Comparison of ENCODE assay signal across 20 cellular contexts in the genomic region with DNA sequence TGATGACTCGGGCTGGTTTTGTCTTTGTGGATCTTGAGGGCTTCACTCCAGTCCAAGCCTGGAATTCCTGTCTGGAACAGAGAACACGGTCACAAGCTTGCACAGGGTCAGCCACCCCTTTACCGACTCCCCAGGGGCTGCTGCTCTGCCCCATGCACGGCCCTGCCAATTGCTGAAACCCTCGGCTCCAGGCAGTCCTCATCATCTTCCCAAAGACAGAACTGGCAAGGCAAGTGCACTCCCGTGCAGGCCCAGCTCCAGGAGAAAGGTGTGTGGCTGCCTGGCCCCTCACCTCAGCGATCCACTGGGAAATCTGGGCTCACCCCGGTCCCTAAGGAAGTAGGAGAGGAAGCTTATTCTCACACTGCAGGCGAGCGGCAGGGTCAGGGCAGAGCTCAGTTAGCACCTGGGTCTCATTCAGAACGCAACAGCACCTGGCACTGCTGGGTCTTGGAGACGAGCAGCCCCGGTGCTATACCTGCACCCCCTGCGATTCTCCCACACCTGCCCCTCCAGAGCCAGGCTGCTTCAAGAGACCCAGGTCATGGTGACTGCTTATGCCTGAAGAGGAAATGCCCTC. TPM values are rescaled to one million over a fixed set of nuclear protein-coding genes. Genes with fewer than 3 reads are reported as not detected.
DNase-seq lines count a peak whose midpoint lies in the region; ATAC-seq and TF ChIP-seq lines count a peak whose summit lies in the region.
"Had no signal": no experiment of that assay in that cellular context is flagged by ENCODE, and none has a peak within 500 bp of the region (broad histone marks: within the 10 kb centered on the region; RNA-seq: fewer than 3 reads in every experiment).

No MANE protein-coding gene starts in this region.

- H3K4me1 Mint-ChIP-seq in activated T-cell treated with anti-CD3 and anti-CD28 coated beads, Interleukin-2, amount 50 U/mL, for 24 hours (ENCODE audit: low read depth): peaks cover 16% of the 10 kb centered on the region
- peaks cover 13% of the 10 kb centered on the region for H3K4me1 Mint-ChIP-seq in activated T-cell treated with anti-CD3 and anti-CD28 coated beads, Interleukin-2, amount 50 U/mL, for 72 hours (ENCODE audit: low read depth)
- peaks cover 11% of the 10 kb centered on the region for H3K4me1 Mint-ChIP-seq in brain
- peaks cover 4% of the 10 kb centered on the region for H3K4me1 Mint-ChIP-seq in stimulated activated memory B cell treated with anti-CD40 and anti-IgM and Interleukin-4, amounts not matched to agents 10 μg/mL and 1 μg/mL and 100 μg/mL, for 72 hours
- H3K4me1 Mint-ChIP-seq in activated T-helper 2 cell treated with anti-CD3 and anti-CD28 coated beads, Interferon-gamma antibody, Interleukin-2, Interleukin-4, amounts not matched to agents 10 μg/mL and 5 μg/mL and 100 μg/mL, durations not matched to agents 14 hours and 24 hours and 36 hours (ENCODE audit: low read depth): peaks cover 7% of the 10 kb centered on the region

- no peak for TF ChIP-seq CTCF in brain (conservative IDR thresholded peaks at IDR 0.05)

- H3K27me3 Mint-ChIP-seq in activated T-cell treated with anti-CD3 and anti-CD28 coated beads, Interleukin-2, amount 50 U/mL, for 24 hours: no peaks in the 10 kb centered on the region
- H3K27me3 Mint-ChIP-seq in activated T-cell treated with anti-CD3 and anti-CD28 coated beads, Interleukin-2, amount 50 U/mL, for 72 hours (ENCODE audit: low read depth): no peaks in the 10 kb centered on the region
- H3K27me3 Mint-ChIP-seq in brain: peaks cover 4% of the 10 kb centered on the region
- H3K27me3 Mint-ChIP-seq in stimulated activated memory B cell treated with anti-CD40 and anti-IgM and Interleukin-4, amounts not matched to agents 10 μg/mL and 1 μg/mL and 100 μg/mL, for 72 hours: no peaks in the 10 kb centered on the region
- peaks cover 3% of the 10 kb centered on the region for H3K27me3 Mint-ChIP-seq in activated T-helper 2 cell treated with anti-CD3 and anti-CD28 coated beads, Interferon-gamma antibody, Interleukin-2, Interleukin-4, amounts not matched to agents 10 μg/mL and 5 μg/mL and 100 μg/mL, durations not matched to agents 14 hours and 24 hours and 36 hours (ENCODE audit: low read depth)
- H3K27me3 Mint-ChIP-seq: IgD-negative memory B cell had no signal

- no peaks in the 10 kb centered on the region for H3K9me3 Mint-ChIP-seq in activated T-cell treated with anti-CD3 and anti-CD28 coated beads, Interleukin-2, amount 50 U/mL, for 24 hours
- H3K9me3 Mint-ChIP-seq in activated T-cell treated with anti-CD3 and anti-CD28 coated beads, Interleukin-2, amount 50 U/mL, for 72 hours: no peaks in the 10 kb centered on the region
- no peaks in the 10 kb centered on the region for H3K9me3 Mint-ChIP-seq in brain
- H3K9me3 Mint-ChIP-seq in stimulated activated memory B cell treated with anti-CD40 and anti-IgM and Interleukin-4, amounts not matched to agents 10 μg/mL and 1 μg/mL and 100 μg/mL, for 72 hours: no peaks in the 10 kb centered on the region
- H3K9me3 Mint-ChIP-seq in activated T-helper 2 cell treated with anti-CD3 and anti-CD28 coated beads, Interferon-gamma antibody, Interleukin-2, Interleukin-4, amounts not matched to agents 10 μg/mL and 5 μg/mL and 100 μg/mL, durations not matched to agents 14 hours and 24 hours and 36 hours: no peaks in the 10 kb centered on the region
- H3K9me3 Mint-ChIP-seq: CD4-positive, CD25-positive, alpha-beta regulatory T cell; IgD-negative memory B cell had no signal

- peaks cover 40% of the 10 kb centered on the region for H3K36me3 Mint-ChIP-seq in activated T-cell treated with anti-CD3 and anti-CD28 coated beads, Interleukin-2, amount 50 U/mL, for 24 hours (ENCODE audit: low read depth)
- H3K36me3 Mint-ChIP-seq in activated T-cell treated with anti-CD3 and anti-CD28 coated beads, Interleukin-2, amount 50 U/mL, for 72 hours (ENCODE audit: insufficient read depth in 2 of 2): peaks cover 0 to 1% of the 10 kb centered on the region in 2 donors
- H3K36me3 Mint-ChIP-seq in brain: peaks cover 26% of the 10 kb centered on the region
- peaks cover 38% of the 10 kb centered on the region for H3K36me3 Mint-ChIP-seq in stimulated activated memory B cell treated with anti-CD40 and anti-IgM and Interleukin-4, amounts not matched to agents 10 μg/mL and 1 μg/mL and 100 μg/mL, for 72 hours
- peaks cover 8% of the 10 kb centered on the region for H3K36me3 Mint-ChIP-seq in activated T-helper 2 cell treated with anti-CD3 and anti-CD28 coated beads, Interferon-gamma antibody, Interleukin-2, Interleukin-4, amounts not matched to agents 10 μg/mL and 5 μg/mL and 100 μg/mL, durations not matched to agents 14 hours and 24 hours and 36 hours (ENCODE audit: low read depth)

- peak; percentile 24 for DNase-seq in activated T-cell treated with anti-CD3 and anti-CD28 coated beads, Interleukin-2, amount 50 U/mL, for 24 hours
- no peak for DNase-seq in activated T-cell treated with anti-CD3 and anti-CD28 coated beads, Interleukin-2, amount 50 U/mL, for 72 hours
- peak; percentile 27 for DNase-seq in myocyte (ENCODE audit: low read depth)
- DNase-seq in putamen (ENCODE audit: low spot score): no peak
- DNase-seq in activated T-helper 2 cell treated with anti-CD3 and anti-CD28 coated beads, Interferon-gamma antibody, Interleukin-2, Interleukin-4, amounts not matched to agents 10 μg/mL and 5 μg/mL and 100 μg/mL, durations not matched to agents 14 hours and 24 hours and 36 hours (ENCODE audit: low spot score): no peak
- DNase-seq: BE2C; CD4-positive, CD25-positive, alpha-beta regulatory T cell; COR-L47; DMS 273 treated with DMSO at 0.1 percent for 48 hours; DND-41; Karpas-422; NCI-H1436 treated with DMSO at 0.1 percent for 48 hours; NCI-H2029 treated with DMSO at 0.1 percent for 48 hours; NCI-H2171; PC-9; SIG-M5 had no signal

- intact Hi-C loops in activated T-helper 2 cell treated with anti-CD3 and anti-CD28 coated beads, Interferon-gamma antibody, Interleukin-2, Interleukin-4, amounts not matched to agents 10 μg/mL and 5 μg/mL and 100 μg/mL, durations not matched to agents 14 hours and 24 hours and 36 hours (cut with micrococcal nuclease): no loop called here

- no peak overlapping the region for H3K4me3 Mint-ChIP-seq in activated T-cell treated with anti-CD3 and anti-CD28 coated beads, Interleukin-2, amount 50 U/mL, for 24 hours
- no peak overlapping the region for H3K4me3 Mint-ChIP-seq in activated T-cell treated with anti-CD3 and anti-CD28 coated beads, Interleukin-2, amount 50 U/mL, for 72 hours
- no peak overlapping the region for H3K4me3 Mint-ChIP-seq in brain
- H3K4me3 Mint-ChIP-seq in stimulated activated memory B cell treated with anti-CD40 and anti-IgM and Interleukin-4, amounts not matched to agents 10 μg/mL and 1 μg/mL and 100 μg/mL, for 72 hours: no peak overlapping the region
- H3K4me3 Mint-ChIP-seq in activated T-helper 2 cell treated with anti-CD3 and anti-CD28 coated beads, Interferon-gamma antibody, Interleukin-2, Interleukin-4, amounts not matched to agents 10 μg/mL and 5 μg/mL and 100 μg/mL, durations not matched to agents 14 hours and 24 hours and 36 hours (ENCODE audit: low read depth): no peak overlapping the region
- H3K4me3 Mint-ChIP-seq: IgD-negative memory B cell had no signal

- H3K27ac Mint-ChIP-seq in activated T-cell treated with anti-CD3 and anti-CD28 coated beads, Interleukin-2, amount 50 U/mL, for 24 hours: peak overlapping the region; percentile 14
- no peak overlapping the region for H3K27ac Mint-ChIP-seq in activated T-cell treated with anti-CD3 and anti-CD28 coated beads, Interleukin-2, amount 50 U/mL, for 72 hours
- peak overlapping the region in 3 of 5 experiments; percentile 41 to 72 (median 57) for H3K27ac Mint-ChIP-seq in brain
- H3K27ac Mint-ChIP-seq in stimulated activated memory B cell treated with anti-CD40 and anti-IgM and Interleukin-4, amounts not matched to agents 10 μg/mL and 1 μg/mL and 100 μg/mL, for 72 hours: no peak overlapping the region
- H3K27ac Mint-ChIP-seq in activated T-helper 2 cell treated with anti-CD3 and anti-CD28 coated beads, Interferon-gamma antibody, Interleukin-2, Interleukin-4, amounts not matched to agents 10 μg/mL and 5 μg/mL and 100 μg/mL, durations not matched to agents 14 hours and 24 hours and 36 hours: no peak overlapping the region
- H3K27ac Mint-ChIP-seq: CD4-positive, CD25-positive, alpha-beta regulatory T cell; IgD-negative memory B cell had no signal

- ATAC-seq in activated T-cell treated with anti-CD3 and anti-CD28 coated beads, Interleukin-2, amount 50 U/mL, for 72 hours (replicated peaks in 1 of 2): no peak
- ATAC-seq in stimulated activated memory B cell treated with anti-CD40 and anti-IgM and Interleukin-4, amounts not matched to agents 10 μg/mL and 1 μg/mL and 100 μg/mL, for 72 hours: peak; percentile 9
- no peak for ATAC-seq in HG03196 (IDR thresholded peaks at IDR 0.05; ENCODE audit: unreplicated experiment)

RNA-seq across cellular contexts. Expression of gene MAP6D1, which starts 7.2 kb away (rescaled TPM):
- total RNA-seq in activated T-cell treated with anti-CD3 and anti-CD28 coated beads, Interleukin-2, amount 50 U/mL, for 72 hours: 1 to 10 TPM in 1 of 2 donors, under 1 TPM in 1; 1.00 to 1.4 TPM
- polyA plus RNA-seq in brain (ENCODE audit: insufficient read depth, low read depth, low replicate concordance): 47.5 TPM
- total RNA-seq in myocyte: 10.5 and 19.8 TPM in 2 replicates
- 5.2 TPM for polyA plus RNA-seq in myocyte (2012)
- total RNA-seq in activated T-helper 2 cell treated with anti-CD3 and anti-CD28 coated beads, Interferon-gamma antibody, Interleukin-2, Interleukin-4, amounts not matched to agents 10 μg/mL and 5 μg/mL and 100 μg/mL, durations not matched to agents 14 hours and 24 hours and 36 hours: 1.1 and 2.9 TPM in 2 replicates
- polyA plus RNA-seq: IgD-negative memory B cell had no signal

Comparison
In these comparisons a context has a peak if more than half of its experiments do, and no peak if none do; other contexts are left out.
1. DNase-seq: peak in activated T-cell treated with anti-CD3 and anti-CD28 coated beads, Interleukin-2, amount 50 U/mL, for 24 hours (single experiment) and myocyte (single experiment); none in activated T-cell treated with anti-CD3 and anti-CD28 coated beads, Interleukin-2, amount 50 U/mL, for 72 hours (0 of 2), putamen (single experiment) and activated T-helper 2 cell treated with anti-CD3 and anti-CD28 coated beads, Interferon-gamma antibody, Interleukin-2, Interleukin-4, amounts not matched to agents 10 μg/mL and 5 μg/mL and 100 μg/mL, durations not matched to agents 14 hours and 24 hours and 36 hours (single experiment).
2. H3K27ac Mint-ChIP-seq: peak in activated T-cell treated with anti-CD3 and anti-CD28 coated beads, Interleukin-2, amount 50 U/mL, for 24 hours (single experiment) and brain (3 of 5); none in activated T-cell treated with anti-CD3 and anti-CD28 coated beads, Interleukin-2, amount 50 U/mL, for 72 hours (single experiment), stimulated activated memory B cell treated with anti-CD40 and anti-IgM and Interleukin-4, amounts not matched to agents 10 μg/mL and 1 μg/mL and 100 μg/mL, for 72 hours (single experiment) and activated T-helper 2 cell treated with anti-CD3 and anti-CD28 coated beads, Interferon-gamma antibody, Interleukin-2, Interleukin-4, amounts not matched to agents 10 μg/mL and 5 μg/mL and 100 μg/mL, durations not matched to agents 14 hours and 24 hours and 36 hours (single experiment).